17 cellular contexts compared by ENCODE assay signal in the genomic region with DNA sequence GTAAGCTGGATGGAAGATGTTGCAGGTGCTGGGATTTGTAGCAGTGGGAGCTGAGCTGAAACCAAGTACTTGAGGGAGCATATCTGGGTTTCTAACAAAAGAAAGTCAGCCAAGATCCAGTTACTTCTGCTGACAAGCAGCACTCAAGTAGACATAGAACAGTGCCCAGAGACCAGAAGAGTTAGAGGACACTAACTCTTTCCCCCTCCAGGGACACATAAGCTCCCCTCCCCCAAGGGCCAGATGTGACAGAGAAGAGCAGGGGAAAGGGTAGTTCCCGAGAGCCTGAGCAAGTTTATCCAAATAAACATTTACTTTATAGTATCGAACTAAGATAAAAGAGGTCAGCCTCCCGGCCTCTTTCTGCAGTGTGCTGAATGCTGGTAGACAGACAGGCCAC. TPM values are rescaled to one million over a fixed set of nuclear protein-coding genes. Genes with fewer than 3 reads are reported as not detected.
"Had no signal": no experiment of that assay in that cellular context is flagged by ENCODE, and none has a peak within 500 bp of the region (broad histone marks: within the 10 kb centered on the region; RNA-seq: fewer than 3 reads in every experiment).

No MANE protein-coding gene starts in this region.

- H3K36me3 ChIP-seq: adrenal gland, tibial artery, WERI-Rb-1 had no signal

- H3K9ac ChIP-seq: parathyroid adenoma had no signal

- H2AFZ ChIP-seq: parathyroid adenoma had no signal

- H3K4me1 ChIP-seq: adrenal gland, parathyroid adenoma, tibial artery had no signal

- H3K27me3 ChIP-seq: adrenal gland had no signal

- H3K9me3 ChIP-seq: adrenal gland, tibial artery had no signal

- DNase-seq: activated CD4-positive, alpha-beta T cell treated with anti-CD3 and anti-CD28 coated beads for 1 hour; activated CD4-positive, alpha-beta T cell treated with anti-CD3 and anti-CD28 coated beads, Interleukin-2, amount 50 U/mL, for 48 hours; activated gamma-delta T cell treated with Interleukin-2 at 50 U/mL for 16 hours; adrenal gland; dermis blood vessel endothelial cell; effector memory CD4-positive, alpha-beta T cell; foreskin fibroblast; glutamatergic neuron; kidney; natural killer cell; stimulated activated CD4-positive, alpha-beta T cell treated with anti-CD3 and anti-CD28 coated beads, Interleukin-2, amount 100 ng/mL, for 24 hours; stimulated activated naive CD8-positive, alpha-beta T cell treated with anti-CD3 and anti-CD28 coated beads, Interleukin-15, Interleukin-2, amounts not matched to agents 100 U/mL and 50 U/mL, for 24 hours; substantia nigra; tibial artery; WERI-Rb-1 had no signal

- H3K4me3 ChIP-seq: adrenal gland, tibial artery had no signal

- ATAC-seq: activated naive CD4-positive, alpha-beta T cell treated with anti-CD3 and anti-CD28 coated beads, Interleukin-2, amount 50 U/mL, for 72 hours; stimulated activated naive CD8-positive, alpha-beta T cell treated with anti-CD3 and anti-CD28 coated beads, Interleukin-15, Interleukin-2, amounts not matched to agents 100 U/mL and 50 U/mL, for 24 hours had no signal

- H3K27ac ChIP-seq: adrenal gland, parathyroid adenoma, tibial artery, WERI-Rb-1 had no signal

RNA-seq across cellular contexts. Expression of a gene that starts 12.2 kb away (rescaled TPM):
- total RNA-seq: dermis blood vessel endothelial cell had no signal
